Comparison of ENCODE assay signal across 17 cellular contexts in the genomic region with DNA sequence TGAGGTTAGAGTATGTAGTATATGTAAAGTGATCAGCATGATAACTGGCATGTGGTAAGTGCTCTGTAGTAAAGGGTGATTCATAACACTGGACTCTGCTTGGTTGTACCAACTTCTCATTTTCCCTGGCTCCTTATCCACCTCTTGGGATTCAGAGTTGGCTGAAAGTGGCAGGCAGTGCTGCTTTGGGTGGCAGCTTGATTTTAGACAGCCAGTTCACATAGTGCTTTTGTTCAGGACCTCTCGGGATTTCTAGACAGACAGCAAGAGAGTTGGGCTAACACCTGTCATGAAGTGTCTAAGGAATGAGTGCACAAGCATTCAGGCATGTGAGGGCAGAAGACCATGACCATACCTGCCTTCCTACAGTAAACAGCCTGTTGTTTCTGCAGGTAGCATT.
DNase-seq lines count a peak whose midpoint lies in the region; ATAC-seq, FAIRE-seq and TF ChIP-seq lines count a peak whose summit lies in the region.
"Had no signal": no experiment of that assay in that cellular context is flagged by ENCODE, and none has a peak within 500 bp of the region (broad histone marks: within the 10 kb centered on the region; RNA-seq: fewer than 3 reads in every experiment).

No MANE protein-coding gene starts in this region.

- no peak overlapping the region for H4K8ac ChIP-seq in IMR-90 (ENCODE audit: low read depth in 2 of 2, low read length in 2 of 2)

- H3K56ac ChIP-seq in IMR-90 (ENCODE audit: extremely low read depth, insufficient read depth, low read length) = no peak overlapping the region

- DNase-seq in AG09309 (ENCODE audit: low read depth) = peak; percentile 7
- DNase-seq in IMR-90 = peak; percentile 58
- DNase-seq in astrocyte of the spinal cord (ENCODE audit: low read depth, low spot score) = peak; percentile 22
- peak; percentile 32 for DNase-seq in kidney glomerular epithelial cell (lab: John Stamatoyannopoulos, UW)
- no peak for DNase-seq in omental fat pad (ENCODE audit: low spot score)
- no peak for DNase-seq in Right ventricle myocardium superior
- DNase-seq in pancreas = no peak
- no peak for DNase-seq in NCI-H2081 treated with DMSO at 0.1 percent for 48 hours (lab: John Stamatoyannopoulos, UW)
- DNase-seq: activated CD8-positive, alpha-beta T cell treated with anti-CD3 and anti-CD28 coated beads for 36 hours; activated gamma-delta T cell treated with Interleukin-2 at 50 U/mL for 16 hours; left ventricle myocardium superior; OCI-M1; T-helper 9 cell had no signal

- no peak for TF ChIP-seq CTCF in AG09309 (IDR thresholded peaks at IDR 0.05; ENCODE audit: control insufficient read depth, insufficient read depth, low read depth, low read length, missing control alignments)
- TF ChIP-seq CTCF in IMR-90 (conservative IDR thresholded peaks at IDR 0.05; ENCODE audit: low read depth, low read length) = no peak
- TF ChIP-seq CTCF in astrocyte of the spinal cord (IDR thresholded peaks at IDR 0.05; ENCODE audit: low read depth, low read length) = no peak
- TF ChIP-seq CTCF in omental fat pad (IDR thresholded peaks at IDR 0.05) = no peak
- TF ChIP-seq CTCF in pancreas (IDR thresholded peaks at IDR 0.05) = no peak

- POLR2A ChIA-PET in IMR-90 (lab: Charles Lee; ENCODE audit: unreplicated experiment) = no interaction called here

- H3K4me2 ChIP-seq in IMR-90 (ENCODE audit: low read depth, low read length) = no peak overlapping the region
- H3K4me2 ChIP-seq: BLaER1, KMS-11 had no signal

- peak overlapping the region; percentile 51 for H2AK9ac ChIP-seq in IMR-90 (replicated peaks; ENCODE audit: low read depth, low read length, poor library complexity)

- H4K20me1 ChIP-seq in IMR-90 (ENCODE audit: insufficient read depth, low read length) = peaks cover 19% of the 10 kb centered on the region; the same call in 1 of the 2 replicates

- H2BK120ac ChIP-seq in IMR-90 (ENCODE audit: low read depth, low read length) = no peak overlapping the region

- H3K4me1 ChIP-seq in IMR-90 (ENCODE audit: control insufficient read depth, insufficient read depth, low read length) (peaks cover 2% of the 10 kb centered on the region), pancreas (no peaks in the 10 kb centered on the region)
- H3K4me1 ChIP-seq: BLaER1 had no signal

- no peak overlapping the region for H2BK15ac ChIP-seq in IMR-90 (ENCODE audit: low read depth, low read length)

- H3K23ac ChIP-seq in IMR-90 (ENCODE audit: low read depth, low read length) = no peak overlapping the region

- H3K9me3 ChIP-seq in IMR-90 (ENCODE audit: control insufficient read depth, insufficient read depth, low read length) = no peaks in the 10 kb centered on the region
- no peaks in the 10 kb centered on the region for H3K9me3 ChIP-seq in pancreas
- H3K9me3 ChIP-seq: BLaER1 had no signal

- no peak overlapping the region for H3K14ac ChIP-seq in IMR-90 (replicated peaks; ENCODE audit: low read depth, low read length)

- H4K5ac ChIP-seq in IMR-90 (ENCODE audit: low read depth, low read length) = no peak overlapping the region

- no peak overlapping the region for H2BK20ac ChIP-seq in IMR-90 (ENCODE audit: low read depth, low read length)

- CTCF ChIA-PET in IMR-90 (lab: Yijun Ruan, JAX) = no interaction called here

- no peak overlapping the region for H3K18ac ChIP-seq in IMR-90 (ENCODE audit: low read depth, low read length)

- ATAC-seq in IMR-90 (ENCODE audit: low read depth) (peak; percentile 76), omental fat pad (ENCODE audit: low FRiP score) (no peak), Right ventricle myocardium superior (ENCODE audit: poor library complexity) (no peak), pancreas (no peak)
- ATAC-seq: activated CD8-positive, alpha-beta T cell treated with anti-CD3 and anti-CD28 coated beads for 36 hours; left ventricle myocardium superior had no signal

- in situ Hi-C loops in IMR-90 (cut with MboI; ENCODE audit: low sequenced_read_pairs) (no loop called here), astrocyte of the spinal cord (cut with HindIII; ENCODE audit: low sequenced_read_pairs) (no loop called here)

- no peaks in the 10 kb centered on the region for H3K27me3 ChIP-seq in IMR-90 (ENCODE audit: control insufficient read depth, insufficient read depth, low read length)
- no peaks in the 10 kb centered on the region for H3K27me3 ChIP-seq in pancreas
- H3K27me3 ChIP-seq: BLaER1 had no signal

- no peak for FAIRE-seq in pancreas (lab: Jason Lieb, UNC)
- FAIRE-seq: colon, G401.6 had no signal

- H3K4ac ChIP-seq in IMR-90 (ENCODE audit: low read depth, low read length) = no peak overlapping the region

- H3K9ac ChIP-seq in IMR-90 (ENCODE audit: low read depth, low read length) = no peak overlapping the region
- H3K9ac ChIP-seq: BLaER1, KMS-11 had no signal

- intact Hi-C loops in IMR-90 (cut with micrococcal nuclease) (no loop called here), Right ventricle myocardium superior (cut with DNase I) (no loop called here), pancreas (cut with DNase I) (no loop called here)

- H3K27ac ChIP-seq in IMR-90 (ENCODE audit: insufficient read depth, low read length) = no peak overlapping the region
- no peak overlapping the region for H3K27ac ChIP-seq in pancreas
- H3K27ac ChIP-seq: BLaER1, KMS-11 had no signal

- peaks cover 15 to 60% of the 10 kb centered on the region in 2 experiments for H3K79me1 ChIP-seq in IMR-90 (ENCODE audit: low read depth in 1 of 2, low read length in 2 of 2)

- no TSS peak for BruUV-seq in IMR-90 (replicated peaks; lab: Mats Ljungman, UMichigan)

- H2BK5ac ChIP-seq in IMR-90 (ENCODE audit: low read depth, low read length, poor library complexity, severe bottlenecking) = peak overlapping the region; percentile 10

- no peak for TF ChIP-seq RAD21 in IMR-90 (IDR thresholded peaks at IDR 0.05; ENCODE audit: low read length)

- dilution Hi-C loops in IMR-90 (cut with HindIII; ENCODE audit: low sequenced_read_pairs, unreplicated experiment) = no loop called here

- H3K36me3 ChIP-seq in IMR-90 (ENCODE audit: control insufficient read depth, insufficient read depth, low read length) (peaks cover 14% of the 10 kb centered on the region), pancreas (no peaks in the 10 kb centered on the region)

- no CpG with 5 or more reads among the region's 1 CpG for WGBS in IMR-90 (ENCODE audit: extremely low coverage in 2 of 2, insufficient read length in 1 of 2), 2 experiments
- 90 to 96% methylated on average over 1 of the region's 1 CpG for WGBS in pancreas, 2 donors

- no peak for TF ChIP-seq POLR2A in IMR-90 (IDR thresholded peaks at IDR 0.05; ENCODE audit: low read depth, low read length)

- H4K91ac ChIP-seq in IMR-90 (ENCODE audit: insufficient read depth, low read depth, low read length) = no peak overlapping the region

- no peak overlapping the region for H2AFZ ChIP-seq in IMR-90 (replicated peaks; ENCODE audit: low read length, poor library complexity)

- no peak overlapping the region for H2AK5ac ChIP-seq in IMR-90 (ENCODE audit: low read depth, low read length)

- H3K9me1 ChIP-seq in IMR-90 (ENCODE audit: insufficient read depth, low read length) = peaks cover 9% of the 10 kb centered on the region; the same call in 1 of the 2 replicates

- H3K4me3 ChIP-seq in AG09309 (ENCODE audit: control insufficient read depth, low read depth, low read length) (no peak overlapping the region), IMR-90 (ENCODE audit: insufficient read depth, low read depth, low read length) (no peak overlapping the region), astrocyte of the spinal cord (ENCODE audit: low read depth, low read length) (no peak overlapping the region), pancreas (no peak overlapping the region)
- H3K4me3 ChIP-seq: BLaER1 had no signal

TF ChIP-seq in IMR-90, 13 proteins besides CTCF, POLR2A, EP300 and RAD21:
- TF ChIP-seq FOS (IDR thresholded peaks at IDR 0.05; ENCODE audit: low read depth, low read length) (no peak), CHD1 (IDR thresholded peaks at IDR 0.05; ENCODE audit: low read depth, low read length) (no peak), RFX5 (IDR thresholded peaks at IDR 0.05; ENCODE audit: low read depth, low read length) (no peak), BHLHE40 (IDR thresholded peaks at IDR 0.05; ENCODE audit: low read depth, low read length) (no peak), MAZ (IDR thresholded peaks at IDR 0.05; ENCODE audit: borderline replicate concordance, low read depth, low read length) (no peak), CEBPB (IDR thresholded peaks at IDR 0.05; ENCODE audit: low read depth, low read length) (no peak), MXI1 (IDR thresholded peaks at IDR 0.05; ENCODE audit: borderline replicate concordance, low read depth, low read length) (no peak), RCOR1 (IDR thresholded peaks at IDR 0.05; ENCODE audit: insufficient replicate concordance, low read length) (no peak), NFE2L2 (IDR thresholded peaks at IDR 0.05; ENCODE audit: low read depth, low read length) (no peak), MAFK (IDR thresholded peaks at IDR 0.05; ENCODE audit: low read depth, low read length) (no peak)
- TF ChIP-seq, protein P1, sequence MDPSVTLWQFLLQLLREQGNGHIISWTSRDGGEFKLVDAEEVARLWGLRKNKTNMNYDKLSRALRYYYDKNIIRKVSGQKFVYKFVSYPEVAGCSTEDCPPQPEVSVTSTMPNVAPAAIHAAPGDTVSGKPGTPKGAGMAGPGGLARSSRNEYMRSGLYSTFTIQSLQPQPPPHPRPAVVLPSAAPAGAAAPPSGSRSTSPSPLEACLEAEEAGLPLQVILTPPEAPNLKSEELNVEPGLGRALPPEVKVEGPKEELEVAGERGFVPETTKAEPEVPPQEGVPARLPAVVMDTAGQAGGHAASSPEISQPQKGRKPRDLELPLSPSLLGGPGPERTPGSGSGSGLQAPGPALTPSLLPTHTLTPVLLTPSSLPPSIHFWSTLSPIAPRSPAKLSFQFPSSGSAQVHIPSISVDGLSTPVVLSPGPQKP (IDR thresholded peaks at IDR 0.05; ENCODE audit: borderline replicate concordance, low read depth, low read length) = no peak
TF ChIP-seq in IMR-90: peak in this region for 0.

Comparison
In these comparisons a context has a peak if more than half of its experiments do, and no peak if none do; other contexts are left out.
1. DNase-seq: peak in AG09309 (single experiment), IMR-90 (single experiment), astrocyte of the spinal cord (single experiment) and kidney glomerular epithelial cell (single experiment); none in omental fat pad (single experiment), Right ventricle myocardium superior (single experiment), pancreas (0 of 6) and NCI-H2081 treated with DMSO at 0.1 percent for 48 hours (single experiment).